8 cellular contexts compared by ENCODE assay signal in the genomic region with DNA sequence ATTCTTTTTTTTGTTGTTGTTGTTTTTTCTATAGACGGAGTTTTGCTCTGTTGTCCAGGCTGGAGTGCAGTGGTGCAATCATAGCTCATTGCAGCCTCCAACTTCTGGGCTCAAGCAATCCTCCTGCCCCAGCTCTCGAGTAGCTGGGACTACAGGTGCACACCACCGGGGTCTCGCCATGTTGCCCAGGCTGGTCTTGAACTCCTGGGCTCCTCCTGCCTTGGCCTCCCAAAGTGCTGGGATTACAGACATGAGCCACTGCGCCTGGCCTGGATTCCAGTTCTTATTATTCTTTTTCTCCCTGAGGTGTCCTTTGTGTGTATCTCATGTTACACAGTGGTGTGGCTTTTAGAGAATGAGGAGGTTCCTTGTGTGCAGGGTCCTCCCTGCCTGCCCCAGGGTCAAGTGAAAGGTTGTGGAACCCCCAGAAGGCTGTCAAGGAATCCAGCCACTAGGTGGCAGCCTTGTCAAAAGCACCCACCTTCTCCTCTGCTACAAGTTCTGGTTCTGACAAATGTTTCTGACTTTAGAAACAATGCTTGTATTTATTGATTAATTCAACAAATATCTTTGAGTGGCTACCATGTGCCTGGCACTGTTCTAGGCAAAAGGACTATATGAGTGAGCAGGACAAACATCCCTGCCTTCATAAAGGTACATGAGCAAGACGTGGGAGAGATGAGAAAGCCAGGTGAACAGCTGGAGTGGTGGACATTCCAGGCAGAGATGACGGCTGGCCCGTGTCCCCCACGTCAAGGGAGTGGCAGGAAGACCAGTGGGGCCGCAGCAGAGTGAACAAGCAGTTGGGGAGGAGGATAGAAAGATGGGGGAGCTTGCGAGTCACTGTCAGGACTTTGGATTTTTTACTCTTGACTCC.
A peak's percentile ranks its signal among the peaks of the same experiment; 100 is the strongest.
DNase-seq lines count a peak whose midpoint lies in the region; ATAC-seq and TF ChIP-seq lines count a peak whose summit lies in the region.

No MANE protein-coding gene starts in this region.

- CTCF ChIA-PET in activated B cell treated with CpG ODN at 0.5 μM for 24 hours (lab: Charles Lee): interaction anchor here (0.8 to 2.7 kb wide), 8 partner anchors 32 to 201 kb away, joined by 3 to 19 read pairs (median 6); no protein-coding TSS in a partner anchor

- no peak overlapping the region for H3K4me3 ChIP-seq in GM12864 (ENCODE audit: low read depth, low read length)
- no peak overlapping the region for H3K4me3 ChIP-seq in breast epithelium

- TF ChIP-seq POLR2A in breast epithelium (IDR thresholded peaks at IDR 0.05): no peak

- H3K27me3 ChIP-seq in breast epithelium: no peaks in the 10 kb centered on the region

- H3K36me3 ChIP-seq in breast epithelium: no peaks in the 10 kb centered on the region

- DNase-seq in GM12864 (ENCODE audit: low read depth): peak; percentile 37
- peak; percentile 77 for DNase-seq in NCI-H1694 treated with DMSO at 0.1 percent for 48 hours (lab: John Stamatoyannopoulos, UW)
- peak; percentile 52 for DNase-seq in activated B cell treated with CpG ODN at 0.5 μM for 24 hours
- DNase-seq in breast epithelium (ENCODE audit: low spot score in 2 of 2): peak in 1 of 2 donors; percentile 29
- DNase-seq in iris pigment epithelial cell (ENCODE audit: low read depth): peak; percentile 49
- DNase-seq in stimulated activated CD4-positive, alpha-beta T cell treated with anti-CD3 and anti-CD28 coated beads, Interleukin-15, amount 100 ng/mL, for 1 hour (ENCODE audit: low read depth in 1 of 2, low spot score in 1 of 2): peak; percentile 46 to 48

- ATAC-seq in activated B cell treated with CpG ODN at 0.5 μM for 24 hours (ENCODE audit: low read depth) (peak; percentile 71), GM18519 (IDR thresholded peaks at IDR 0.05; ENCODE audit: low FRiP score, unreplicated experiment) (no peak), GM21381 (IDR thresholded peaks at IDR 0.05; ENCODE audit: unreplicated experiment) (no peak)

- no peak overlapping the region for H3K4me3 Mint-ChIP-seq in activated B cell treated with CpG ODN at 0.5 μM for 24 hours

- H3K4me1 Mint-ChIP-seq in activated B cell treated with CpG ODN at 0.5 μM for 24 hours: no peaks in the 10 kb centered on the region

- no peaks in the 10 kb centered on the region for H3K36me3 Mint-ChIP-seq in activated B cell treated with CpG ODN at 0.5 μM for 24 hours (ENCODE audit: low read depth)

- H3K27me3 Mint-ChIP-seq in activated B cell treated with CpG ODN at 0.5 μM for 24 hours: peaks cover 1% of the 10 kb centered on the region

- peak; percentile 87 for TF ChIP-seq CTCF in GM12864 (IDR thresholded peaks at IDR 0.05; ENCODE audit: low read depth, low read length, missing control alignments)
- TF ChIP-seq CTCF in activated B cell treated with CpG ODN at 0.5 μM for 24 hours (IDR thresholded peaks at IDR 0.05): peak; percentile 80
- peak; percentile 56 to 77 (median 69) for TF ChIP-seq CTCF in breast epithelium (IDR thresholded peaks at IDR 0.05)

- intact Hi-C loops in activated B cell treated with CpG ODN at 0.5 μM for 24 hours (cut with micrococcal nuclease) (loop anchor here (1.0 to 2.0 kb wide), 4 partner anchors 34 to 871 kb away; no protein-coding TSS in a partner anchor), breast epithelium (cut with DNase I; ENCODE audit: low total_unique reads) (no loop called here)

- POLR2A ChIA-PET in activated B cell treated with CpG ODN at 0.5 μM for 24 hours (lab: Charles Lee): no interaction called here

- H3K9me3 ChIP-seq in breast epithelium: no peaks in the 10 kb centered on the region

- H3K27ac ChIP-seq in breast epithelium: no peak overlapping the region

- no peaks in the 10 kb centered on the region for H3K4me1 ChIP-seq in breast epithelium

- no peak overlapping the region for H3K27ac Mint-ChIP-seq in activated B cell treated with CpG ODN at 0.5 μM for 24 hours

- H3K9me3 Mint-ChIP-seq in activated B cell treated with CpG ODN at 0.5 μM for 24 hours: no peaks in the 10 kb centered on the region
